ENCODE assay signal across 8 cellular contexts in genomic region chr2:85413592-85414421, GRCh38. TPM values are rescaled to one million over a fixed set of nuclear protein-coding genes. Genes with fewer than 3 reads are reported as not detected.
DNase-seq lines count a peak whose midpoint lies in the region; ATAC-seq and TF ChIP-seq lines count a peak whose summit lies in the region.

No MANE protein-coding gene starts in this region.

- CTCF ChIA-PET in activated CD4-positive, alpha-beta T cell treated with anti-CD3 and anti-CD28 coated beads for 36 hours (lab: Charles Lee) = interaction anchor here (0.8 to 1.6 kb wide), 4 partner anchors 19 to 665 kb away, joined by 3 to 4 read pairs (median 3); no protein-coding TSS in a partner anchor

- H3K4me3 Mint-ChIP-seq in activated CD4-positive, alpha-beta T cell treated with anti-CD3 and anti-CD28 coated beads for 36 hours = peak overlapping the region; percentile 69

- intact Hi-C loops in activated CD4-positive, alpha-beta T cell treated with anti-CD3 and anti-CD28 coated beads for 36 hours (cut with DNase I, micrococcal nuclease) = loop anchor here in 1 of 2 experiments (10.0 kb wide), 1 partner anchor 781 kb away; the partner anchor contains the start of genes IMMT and MRPL35
- intact Hi-C loops in gastrocnemius medialis (cut with DNase I; ENCODE audit: low total_unique reads) = no loop called here

- H3K4me1 Mint-ChIP-seq in activated CD4-positive, alpha-beta T cell treated with anti-CD3 and anti-CD28 coated beads for 36 hours = peaks cover 37% of the 10 kb centered on the region

- peak overlapping the region; percentile 46 to 56 for H3K4me3 ChIP-seq in right atrium auricular region
- H3K4me3 ChIP-seq in gastrocnemius medialis = peak overlapping the region; percentile 41 to 61 (median 52)
- H3K4me3 ChIP-seq in effector memory CD4-positive, alpha-beta T cell (ENCODE audit: insufficient read depth, low read depth, low read length, poor library complexity, severe bottlenecking) = no peak overlapping the region

- H3K27ac ChIP-seq in right atrium auricular region (peak overlapping the region in 1 of 2 donors; percentile 40), gastrocnemius medialis (peak overlapping the region in 2 of 4 donors; percentile 12 to 44)
- H3K27ac ChIP-seq in effector memory CD4-positive, alpha-beta T cell (ENCODE audit: insufficient read depth, low read length, poor library complexity, severe bottlenecking) = no peak overlapping the region

- H3K36me3 ChIP-seq in right atrium auricular region (no peaks in the 10 kb centered on the region), gastrocnemius medialis (no peaks in the 10 kb centered on the region)
- H3K36me3 ChIP-seq in effector memory CD4-positive, alpha-beta T cell (ENCODE audit: control insufficient read depth, insufficient read depth, low read length) = no peaks in the 10 kb centered on the region

- ATAC-seq in activated CD4-positive, alpha-beta T cell treated with anti-CD3 and anti-CD28 coated beads for 36 hours = peak; percentile 54
- ATAC-seq in gastrocnemius medialis (no peak), GM21786 (IDR thresholded peaks at IDR 0.05; ENCODE audit: unreplicated experiment) (no peak)

- no peaks in the 10 kb centered on the region for H3K36me3 Mint-ChIP-seq in activated CD4-positive, alpha-beta T cell treated with anti-CD3 and anti-CD28 coated beads for 36 hours (ENCODE audit: low read depth)

- H3K27me3 Mint-ChIP-seq in activated CD4-positive, alpha-beta T cell treated with anti-CD3 and anti-CD28 coated beads for 36 hours = no peaks in the 10 kb centered on the region

- in situ Hi-C loops in gastrocnemius medialis (cut with MboI; ENCODE audit: low sequenced_read_pairs in 4 of 4) = no loop called here

- H3K27me3 ChIP-seq in right atrium auricular region (no peaks in the 10 kb centered on the region), gastrocnemius medialis (peaks cover 0 to 13% (median 10%) of the 10 kb centered on the region in 3 donors)
- no peaks in the 10 kb centered on the region for H3K27me3 ChIP-seq in effector memory CD4-positive, alpha-beta T cell (replicated peaks; ENCODE audit: control insufficient read depth, insufficient read depth, low read length, poor library complexity, severe bottlenecking)

- H3K9me3 ChIP-seq in right atrium auricular region (no peaks in the 10 kb centered on the region), gastrocnemius medialis (no peaks in the 10 kb centered on the region)
- no peaks in the 10 kb centered on the region for H3K9me3 ChIP-seq in effector memory CD4-positive, alpha-beta T cell (ENCODE audit: control insufficient read depth, low read length)

- no peak overlapping the region for H3K27ac Mint-ChIP-seq in activated CD4-positive, alpha-beta T cell treated with anti-CD3 and anti-CD28 coated beads for 36 hours

- H3K4me1 ChIP-seq in right atrium auricular region (peaks cover 0 to 21% of the 10 kb centered on the region in 2 donors), gastrocnemius medialis (peaks cover 4 to 5% of the 10 kb centered on the region in 2 donors)
- peaks cover 25% of the 10 kb centered on the region for H3K4me1 ChIP-seq in effector memory CD4-positive, alpha-beta T cell (ENCODE audit: control insufficient read depth, insufficient read depth, low read length, poor library complexity, severe bottlenecking)

- DNase-seq in activated CD4-positive, alpha-beta T cell treated with anti-CD3 and anti-CD28 coated beads for 36 hours = peak; percentile 78
- no peak for DNase-seq in activated CD4-positive, alpha-beta T cell treated with anti-CD3 and anti-CD28 coated beads, Interleukin-2, amount 50 U/mL, for 1 hour
- DNase-seq in activated naive CD4-positive, alpha-beta T cell treated with anti-CD3 and anti-CD28 coated beads, Interleukin-2, amount 50 U/mL, for 16 hours = peak; percentile 58
- DNase-seq in right atrium auricular region (ENCODE audit: low spot score) = no peak
- DNase-seq in gastrocnemius medialis = no peak
- no peak for DNase-seq in medulla oblongata (ENCODE audit: extremely low spot score)
- no peak for DNase-seq in effector memory CD4-positive, alpha-beta T cell

- POLR2A ChIA-PET in activated CD4-positive, alpha-beta T cell treated with anti-CD3 and anti-CD28 coated beads for 36 hours (lab: Charles Lee) = interaction anchor here (0.7 to 0.9 kb wide), 2 partner anchors 59 to 182 kb away, joined by 4 read pairs; partner anchors contain the start of genes ELMOD3, RETSAT and RNF181

- H3K9me3 Mint-ChIP-seq in activated CD4-positive, alpha-beta T cell treated with anti-CD3 and anti-CD28 coated beads for 36 hours (ENCODE audit: low read depth) = no peaks in the 10 kb centered on the region

- TF ChIP-seq POLR2A in gastrocnemius medialis (IDR thresholded peaks at IDR 0.05) = no peak

- TF ChIP-seq CTCF in right atrium auricular region (IDR thresholded peaks at IDR 0.05) = no peak
- TF ChIP-seq CTCF in gastrocnemius medialis (IDR thresholded peaks at IDR 0.05 in 4 of 5, conservative IDR thresholded peaks at IDR 0.05 in 1 of 5) = no peak

RNA-seq across cellular contexts. Expression of gene CAPG, which starts 3.6 kb away (rescaled TPM):
- 10 to 100 TPM; 28.3 to 45.6 TPM for total RNA-seq in activated CD4-positive, alpha-beta T cell treated with anti-CD3 and anti-CD28 coated beads for 36 hours
- total RNA-seq in right atrium auricular region (10 to 100 TPM in 1 of 2 donors, 1 to 10 TPM in 1; 8.7 to 43.4 TPM), gastrocnemius medialis (10 to 100 TPM; 15.9 to 35.6 (median 23.1) TPM)

RNA-seq across cellular contexts. Expression of gene SH2D6, which starts 4.7 kb away (rescaled TPM):
- total RNA-seq in activated CD4-positive, alpha-beta T cell treated with anti-CD3 and anti-CD28 coated beads for 36 hours = 1 to 10 TPM; 1.7 to 2.2 TPM
- total RNA-seq in right atrium auricular region (not detected), gastrocnemius medialis (1 to 10 TPM in 1 of 4 donors, not detected in 3; 3.5 TPM)

RNA-seq across cellular contexts. Expression of gene ELMOD3, which starts 59.2 kb away (rescaled TPM):
- 10 to 100 TPM; 11.2 to 12.9 TPM for total RNA-seq in activated CD4-positive, alpha-beta T cell treated with anti-CD3 and anti-CD28 coated beads for 36 hours
- 10 to 100 TPM in 1 of 2 donors, 1 to 10 TPM in 1; 8.4 to 11.1 TPM for total RNA-seq in right atrium auricular region
- total RNA-seq in gastrocnemius medialis = 10 to 100 TPM; 15.9 to 31.7 (median 25.0) TPM

RNA-seq across cellular contexts. Expression of gene RETSAT, which starts 59.5 kb away (rescaled TPM):
- total RNA-seq in activated CD4-positive, alpha-beta T cell treated with anti-CD3 and anti-CD28 coated beads for 36 hours = 10 to 100 TPM; 18.1 to 18.7 TPM
- total RNA-seq in right atrium auricular region = 10 to 100 TPM; 34.2 to 40.8 TPM
- 100 to 1,000 TPM in 3 of 4 donors, 10 to 100 TPM in 1; 62.2 to 151 (median 116) TPM for total RNA-seq in gastrocnemius medialis

Comparison
In these comparisons a context has a peak if more than half of its experiments do, and no peak if none do; other contexts are left out.
1. DNase-seq: peak in activated CD4-positive, alpha-beta T cell treated with anti-CD3 and anti-CD28 coated beads for 36 hours (single experiment) and activated naive CD4-positive, alpha-beta T cell treated with anti-CD3 and anti-CD28 coated beads, Interleukin-2, amount 50 U/mL, for 16 hours (single experiment); none in activated CD4-positive, alpha-beta T cell treated with anti-CD3 and anti-CD28 coated beads, Interleukin-2, amount 50 U/mL, for 1 hour (single experiment), right atrium auricular region (single experiment), gastrocnemius medialis (0 of 2), medulla oblongata (single experiment) and effector memory CD4-positive, alpha-beta T cell (0 of 3).